ENCODE assay signal across 20 cellular contexts in the genomic region with DNA sequence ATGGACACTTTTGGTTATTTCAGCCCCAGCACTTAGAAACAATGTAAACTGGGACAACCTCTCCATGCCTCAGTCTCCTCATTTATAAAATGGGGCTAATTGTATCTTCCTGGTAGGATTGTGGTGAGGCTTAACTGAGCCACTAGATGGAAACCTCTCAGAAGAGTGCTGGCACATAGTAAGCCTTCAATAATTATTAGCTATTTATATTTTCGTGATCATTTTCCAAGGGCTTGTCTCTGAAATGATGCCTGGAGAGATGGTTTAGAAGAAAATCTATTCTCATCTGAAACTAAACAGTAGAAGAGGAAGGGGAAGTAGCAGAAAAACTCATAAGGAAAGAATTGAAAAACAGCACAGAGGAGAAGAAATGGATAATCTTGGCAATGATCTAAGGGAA. TPM values are rescaled to one million over a fixed set of nuclear protein-coding genes. Genes with fewer than 3 reads are reported as not detected.
DNase-seq lines count a peak whose midpoint lies in the region; ATAC-seq and TF ChIP-seq lines count a peak whose summit lies in the region.
"Had no signal": no experiment of that assay in that cellular context is flagged by ENCODE, and none has a peak within 500 bp of the region (broad histone marks: within the 10 kb centered on the region; RNA-seq: fewer than 3 reads in every experiment).

No MANE protein-coding gene starts in this region.

- H2BK5ac ChIP-seq in H9 (ENCODE audit: insufficient read length, low read length) = no peak overlapping the region

- H4K91ac ChIP-seq in H9 (ENCODE audit: insufficient read length, low read depth, low read length) = no peak overlapping the region

- H3K18ac ChIP-seq in H9 (ENCODE audit: insufficient read length, low read depth, low read length) = no peak overlapping the region

- intact Hi-C loops in activated CD8-positive, alpha-beta T cell treated with anti-CD3 and anti-CD28 coated beads for 36 hours (cut with micrococcal nuclease) = loop anchor here (10.0 kb wide), 1 partner anchor 182 kb away; no protein-coding TSS in a partner anchor

- H3K27ac Mint-ChIP-seq in activated naive CD4-positive, alpha-beta T cell treated with anti-CD3 and anti-CD28 coated beads, Interleukin-2, amount 50 U/mL, for 24 hours = no peak overlapping the region
- no peak overlapping the region for H3K27ac Mint-ChIP-seq in H9
- H3K27ac Mint-ChIP-seq in activated T-helper 17 cell treated with anti-CD3 and anti-CD28 coated beads, Interleukin-2, amount 50 U/mL, for 72 hours = no peak overlapping the region
- no peak overlapping the region for H3K27ac Mint-ChIP-seq in activated CD8-positive, alpha-beta T cell treated with anti-CD3 and anti-CD28 coated beads for 36 hours
- H3K27ac Mint-ChIP-seq: CD4-positive, alpha-beta T cell had no signal

- H3K4me1 Mint-ChIP-seq in activated naive CD4-positive, alpha-beta T cell treated with anti-CD3 and anti-CD28 coated beads, Interleukin-2, amount 50 U/mL, for 24 hours = peaks cover 23% of the 10 kb centered on the region
- H3K4me1 Mint-ChIP-seq in H9 = peaks cover 25 to 33% of the 10 kb centered on the region in 2 experiments
- peaks cover 14% of the 10 kb centered on the region for H3K4me1 Mint-ChIP-seq in activated T-helper 17 cell treated with anti-CD3 and anti-CD28 coated beads, Interleukin-2, amount 50 U/mL, for 72 hours
- peaks cover 18% of the 10 kb centered on the region for H3K4me1 Mint-ChIP-seq in activated CD8-positive, alpha-beta T cell treated with anti-CD3 and anti-CD28 coated beads for 36 hours (ENCODE audit: low read depth)

- no peak overlapping the region for H3K4me2 ChIP-seq in H9 (ENCODE audit: insufficient read depth, insufficient read length, low read length)

- no peak for ATAC-seq in activated T-helper 17 cell treated with anti-CD3 and anti-CD28 coated beads, Interleukin-2, amount 50 U/mL, for 72 hours (replicated peaks)
- ATAC-seq in activated CD8-positive, alpha-beta T cell treated with anti-CD3 and anti-CD28 coated beads for 36 hours = no peak
- ATAC-seq: Right ventricle myocardium inferior, SK-N-SH treated with all-trans-retinoic acid at 6 μM for 48 hours had no signal

- H3K4me3 ChIP-seq in retinal pigment epithelial cell (ENCODE audit: low read length) = no peak overlapping the region
- H3K4me3 ChIP-seq: Peyer's patch had no signal

- no peak overlapping the region for H2BK120ac ChIP-seq in H9 (ENCODE audit: low read depth, low read length, poor library complexity, severe bottlenecking)

- H3K79me1 ChIP-seq in H9 (ENCODE audit: insufficient read depth, low read depth, low read length, poor library complexity, severe bottlenecking) = no peaks in the 10 kb centered on the region

- no peaks in the 10 kb centered on the region for H4K20me1 ChIP-seq in H9 (ENCODE audit: control insufficient read depth, insufficient read depth, insufficient read length)

- CTCF ChIA-PET in activated CD8-positive, alpha-beta T cell treated with anti-CD3 and anti-CD28 coated beads for 36 hours (lab: Charles Lee) = interaction anchor here (1.1 to 1.2 kb wide), 2 partner anchors 9 to 136 kb away, joined by 3 read pairs; no protein-coding TSS in a partner anchor

- H3K27ac ChIP-seq in H9 (ENCODE audit: insufficient read length, low read depth, low read length) = no peak overlapping the region
- H3K27ac ChIP-seq: KMS-11, Peyer's patch had no signal

- TF ChIP-seq CTCF in H9 (conservative IDR thresholded peaks at IDR 0.05) = peak; percentile 21; the same call in 1 of the 3 replicates
- peak; percentile 8 for TF ChIP-seq CTCF in retinal pigment epithelial cell (conservative IDR thresholded peaks at IDR 0.05; ENCODE audit: low read depth, low read length)
- TF ChIP-seq CTCF in activated CD8-positive, alpha-beta T cell treated with anti-CD3 and anti-CD28 coated beads for 36 hours (IDR thresholded peaks at IDR 0.05) = no peak
- TF ChIP-seq CTCF in GM13976 (IDR thresholded peaks at IDR 0.05; ENCODE audit: borderline replicate concordance, control extremely low read depth, extremely low read depth, insufficient read depth, missing control alignments) = no peak

- H3K56ac ChIP-seq in H9 (ENCODE audit: insufficient read length, low read depth, low read length) = no peak overlapping the region

- H3K9me3 Mint-ChIP-seq in activated naive CD4-positive, alpha-beta T cell treated with anti-CD3 and anti-CD28 coated beads, Interleukin-2, amount 50 U/mL, for 24 hours = no peaks in the 10 kb centered on the region
- peaks cover 0 to 3% of the 10 kb centered on the region in 2 experiments; a peak in 3 of 5 replicates for H3K9me3 Mint-ChIP-seq in H9
- H3K9me3 Mint-ChIP-seq in activated T-helper 17 cell treated with anti-CD3 and anti-CD28 coated beads, Interleukin-2, amount 50 U/mL, for 72 hours = no peaks in the 10 kb centered on the region
- peaks cover 2% of the 10 kb centered on the region for H3K9me3 Mint-ChIP-seq in activated CD8-positive, alpha-beta T cell treated with anti-CD3 and anti-CD28 coated beads for 36 hours

- no peak overlapping the region for H3K4ac ChIP-seq in H9 (ENCODE audit: low read depth, low read length)

- no peaks in the 10 kb centered on the region for H3K9me3 ChIP-seq in H9 (ENCODE audit: control insufficient read depth, low read depth, low read length)
- H3K9me3 ChIP-seq: Peyer's patch had no signal

- no peak overlapping the region for H3T11ph ChIP-seq in H9 (ENCODE audit: low read length)

- H3K27me3 Mint-ChIP-seq in activated naive CD4-positive, alpha-beta T cell treated with anti-CD3 and anti-CD28 coated beads, Interleukin-2, amount 50 U/mL, for 24 hours = peaks cover 61% of the 10 kb centered on the region
- H3K27me3 Mint-ChIP-seq in H9 (ENCODE audit: low read depth) = peaks cover 98% of the 10 kb centered on the region
- H3K27me3 Mint-ChIP-seq in activated T-helper 17 cell treated with anti-CD3 and anti-CD28 coated beads, Interleukin-2, amount 50 U/mL, for 72 hours = peaks cover 65% of the 10 kb centered on the region
- peaks cover 85% of the 10 kb centered on the region for H3K27me3 Mint-ChIP-seq in activated CD8-positive, alpha-beta T cell treated with anti-CD3 and anti-CD28 coated beads for 36 hours

- H4K8ac ChIP-seq in H9 (replicated peaks; ENCODE audit: insufficient read length, low read depth, low read length) = no peak overlapping the region

- H3K27me3 ChIP-seq in H9 (ENCODE audit: insufficient read depth, low read length) = peaks cover 81% of the 10 kb centered on the region

- H3K23me2 ChIP-seq in H9 (ENCODE audit: insufficient read length, low read depth, low read length, poor library complexity, severe bottlenecking) = peaks cover 14% of the 10 kb centered on the region

- WGBS in H9 (ENCODE audit: extremely low coverage, insufficient read length, low lambda C conversion rate) = no CpG with 5 or more reads among the region's 1 CpG

- H3K36me3 Mint-ChIP-seq in activated naive CD4-positive, alpha-beta T cell treated with anti-CD3 and anti-CD28 coated beads, Interleukin-2, amount 50 U/mL, for 24 hours = no peaks in the 10 kb centered on the region
- H3K36me3 Mint-ChIP-seq in H9 (ENCODE audit: insufficient read depth in 1 of 3, low read depth in 3 of 3) = no peaks in the 10 kb centered on the region; a peak in 1 of 7 replicates
- H3K36me3 Mint-ChIP-seq in activated T-helper 17 cell treated with anti-CD3 and anti-CD28 coated beads, Interleukin-2, amount 50 U/mL, for 72 hours (ENCODE audit: low read depth) = peaks cover 5% of the 10 kb centered on the region
- H3K36me3 Mint-ChIP-seq in activated CD8-positive, alpha-beta T cell treated with anti-CD3 and anti-CD28 coated beads for 36 hours (ENCODE audit: low read depth) = no peaks in the 10 kb centered on the region

- peak overlapping the region; percentile 19 for H3K4me3 Mint-ChIP-seq in activated naive CD4-positive, alpha-beta T cell treated with anti-CD3 and anti-CD28 coated beads, Interleukin-2, amount 50 U/mL, for 24 hours
- peak overlapping the region in 1 of 2 experiments; percentile 77; a peak in 2 of 5 replicates for H3K4me3 Mint-ChIP-seq in H9
- peak overlapping the region; percentile 11 for H3K4me3 Mint-ChIP-seq in activated T-helper 17 cell treated with anti-CD3 and anti-CD28 coated beads, Interleukin-2, amount 50 U/mL, for 72 hours
- H3K4me3 Mint-ChIP-seq in activated CD8-positive, alpha-beta T cell treated with anti-CD3 and anti-CD28 coated beads for 36 hours = no peak overlapping the region
- H3K4me3 Mint-ChIP-seq: CD4-positive, alpha-beta T cell had no signal

- no peak overlapping the region for H4K5ac ChIP-seq in H9 (ENCODE audit: insufficient read length, low read depth, low read length)

- no peak for DNase-seq in activated naive CD4-positive, alpha-beta T cell treated with anti-CD3 and anti-CD28 coated beads, Interleukin-2, amount 50 U/mL, for 16 hours
- DNase-seq in H9 (no peak), retinal pigment epithelial cell (ENCODE audit: low read depth) (no peak), GM13976 (ENCODE audit: low spot score) (no peak)
- DNase-seq in activated CD8-positive, alpha-beta T cell treated with anti-CD3 and anti-CD28 coated beads for 36 hours = no peak
- DNase-seq in activated CD8-positive, alpha-beta memory T cell treated with anti-CD3 and anti-CD28 coated beads for 24 hours = no peak
- DNase-seq: CD4-positive, alpha-beta T cell; GF-D8; GOT3; NCI-H1105; NCI-H1694; NCI-H510A treated with DMSO at 0.1 percent for 48 hours; Peyer's patch had no signal

- H3K9ac ChIP-seq in H9 (ENCODE audit: extremely low read depth, insufficient read length, low read length) = no peak overlapping the region
- H3K9ac ChIP-seq: KMS-11 had no signal

- POLR2A ChIA-PET in activated CD8-positive, alpha-beta T cell treated with anti-CD3 and anti-CD28 coated beads for 36 hours (lab: Charles Lee) = no interaction called here

- H2BK20ac ChIP-seq in H9 (ENCODE audit: low read depth, low read length, poor library complexity, severe bottlenecking) = no peak overlapping the region

- H3K23ac ChIP-seq in H9 (ENCODE audit: insufficient read length, low read depth, low read length) = no peak overlapping the region

- H3K79me2 ChIP-seq in H9 (ENCODE audit: insufficient read depth, low read length) = no peaks in the 10 kb centered on the region

- no peak overlapping the region for H2BK15ac ChIP-seq in H9 (ENCODE audit: low read depth, low read length)

- H3K4me1 ChIP-seq in H9 (ENCODE audit: insufficient read depth, low read length) = peaks cover 4% of the 10 kb centered on the region; the same call in 1 of the 2 replicates

- no peak overlapping the region for H2BK12ac ChIP-seq in H9 (ENCODE audit: insufficient read length, low read depth, low read length)

- no peak overlapping the region for H2AFZ ChIP-seq in H9 (ENCODE audit: low read length)

- no peak overlapping the region for H2AK5ac ChIP-seq in H9 (ENCODE audit: insufficient read length, low read length)

- in situ Hi-C loops in GM13976 (cut with MboI; ENCODE audit: low sequenced_read_pairs, unreplicated experiment) = no loop called here

- H3K14ac ChIP-seq in H9 (ENCODE audit: insufficient read depth, low read length) = no peak overlapping the region

RNA-seq across cellular contexts. Expression of a gene that starts 6.8 kb away (rescaled TPM):
- 0.37 TPM in 1 of 2 replicates, not detected in the other for total RNA-seq in H9 (2021)
- total RNA-seq in activated T-helper 17 cell treated with anti-CD3 and anti-CD28 coated beads, Interleukin-2, amount 50 U/mL, for 72 hours = under 1 TPM in 1 of 2 donors, not detected in 1; 0.24 TPM
- not detected for total RNA-seq in activated CD8-positive, alpha-beta T cell treated with anti-CD3 and anti-CD28 coated beads for 36 hours
- total RNA-seq: CD4-positive, alpha-beta T cell; Daoy; M059J; Peyer's patch; Right ventricle myocardium inferior had no signal

RNA-seq across cellular contexts. Expression of a gene that starts 46.5 kb away (rescaled TPM):
- not detected in 2 replicates for total RNA-seq in H9 (2021)
- total RNA-seq in activated T-helper 17 cell treated with anti-CD3 and anti-CD28 coated beads, Interleukin-2, amount 50 U/mL, for 72 hours = not detected
- not detected for total RNA-seq in activated CD8-positive, alpha-beta T cell treated with anti-CD3 and anti-CD28 coated beads for 36 hours
- total RNA-seq: CD4-positive, alpha-beta T cell; Daoy; M059J; Peyer's patch; Right ventricle myocardium inferior had no signal

RNA-seq across cellular contexts. Expression of a gene that starts 52.0 kb away (rescaled TPM):
- not detected in 2 replicates for total RNA-seq in H9 (2021)
- total RNA-seq in activated T-helper 17 cell treated with anti-CD3 and anti-CD28 coated beads, Interleukin-2, amount 50 U/mL, for 72 hours = not detected
- total RNA-seq in activated CD8-positive, alpha-beta T cell treated with anti-CD3 and anti-CD28 coated beads for 36 hours = not detected
- total RNA-seq: CD4-positive, alpha-beta T cell; Daoy; M059J; Peyer's patch; Right ventricle myocardium inferior had no signal

Comparison
In these comparisons a context has a peak if more than half of its experiments do, and no peak if none do; other contexts are left out.
1. CTCF ChIP-seq: peak in H9 (single experiment) and retinal pigment epithelial cell (single experiment); none in activated CD8-positive, alpha-beta T cell treated with anti-CD3 and anti-CD28 coated beads for 36 hours (single experiment) and GM13976 (single experiment).